In genomic region chr14:71050227-71050823, GRCh38 we compare ENCODE assay signal across 13 cellular contexts.
DNase-seq lines count a peak whose midpoint lies in the region; ATAC-seq and TF ChIP-seq lines count a peak whose summit lies in the region.
"Had no signal": no experiment of that assay in that cellular context is flagged by ENCODE, and none has a peak within 500 bp of the region (broad histone marks: within the 10 kb centered on the region; RNA-seq: fewer than 3 reads in every experiment).

No MANE protein-coding gene starts in this region.

- ATAC-seq in HG03521 (IDR thresholded peaks at IDR 0.05; ENCODE audit: unreplicated experiment), result no peak
- ATAC-seq: stimulated activated naive CD8-positive, alpha-beta T cell treated with anti-CD3 and anti-CD28 coated beads, Interleukin-15, amount 100 ng/mL, for 72 hours had no signal

- H3K9me3 Mint-ChIP-seq in osteocyte (ENCODE audit: unreplicated experiment), result no peaks in the 10 kb centered on the region
- H3K9me3 Mint-ChIP-seq: stimulated activated naive CD8-positive, alpha-beta T cell treated with anti-CD3 and anti-CD28 coated beads, Interleukin-15, amount 100 ng/mL, for 72 hours had no signal

- H3K27ac Mint-ChIP-seq in osteocyte (ENCODE audit: unreplicated experiment), result no peak overlapping the region
- H3K27ac Mint-ChIP-seq: stimulated activated naive CD8-positive, alpha-beta T cell treated with anti-CD3 and anti-CD28 coated beads, Interleukin-15, amount 100 ng/mL, for 72 hours had no signal

- DNase-seq in DMS 273 (lab: John Stamatoyannopoulos, UW; ENCODE audit: unreplicated experiment), result peak; percentile 30
- no peak for DNase-seq in DMS 273 treated with DMSO at 0.1 percent for 48 hours (lab: John Stamatoyannopoulos, UW)
- peak; percentile 9 for DNase-seq in M059J (ENCODE audit: low read depth)
- DNase-seq in choroid plexus epithelial cell (ENCODE audit: low read depth), result peak; percentile 44
- DNase-seq in osteocyte (ENCODE audit: extremely low spot score, unreplicated experiment), result no peak
- DNase-seq in retina, result no peak
- DNase-seq in NCI-H187 treated with DMSO at 0.1 percent for 48 hours (lab: John Stamatoyannopoulos, UW), result no peak
- DNase-seq: 8988T; NCI-H1436; nucleus accumbens; stimulated activated naive CD8-positive, alpha-beta T cell treated with anti-CD3 and anti-CD28 coated beads, Interleukin-15, amount 100 ng/mL, for 72 hours had no signal

- H3K4me1 Mint-ChIP-seq in osteocyte (ENCODE audit: unreplicated experiment), result no peaks in the 10 kb centered on the region
- H3K4me1 Mint-ChIP-seq: stimulated activated naive CD8-positive, alpha-beta T cell treated with anti-CD3 and anti-CD28 coated beads, Interleukin-15, amount 100 ng/mL, for 72 hours had no signal

- H3K27me3 Mint-ChIP-seq in osteocyte (ENCODE audit: unreplicated experiment), result no peaks in the 10 kb centered on the region
- H3K27me3 Mint-ChIP-seq: stimulated activated naive CD8-positive, alpha-beta T cell treated with anti-CD3 and anti-CD28 coated beads, Interleukin-15, amount 100 ng/mL, for 72 hours had no signal

- TF ChIP-seq CTCF in choroid plexus epithelial cell (conservative IDR thresholded peaks at IDR 0.05; ENCODE audit: low read depth, low read length) (peak; percentile 55), osteocyte (IDR thresholded peaks at IDR 0.05) (peak; percentile 51)

- no peak overlapping the region for H3K4me3 Mint-ChIP-seq in osteocyte (ENCODE audit: unreplicated experiment)
- H3K4me3 Mint-ChIP-seq: stimulated activated naive CD8-positive, alpha-beta T cell treated with anti-CD3 and anti-CD28 coated beads, Interleukin-15, amount 100 ng/mL, for 72 hours had no signal

- H3K36me3 Mint-ChIP-seq in osteocyte (ENCODE audit: unreplicated experiment), result peaks cover 40% of the 10 kb centered on the region

- H3K4me3 ChIP-seq in choroid plexus epithelial cell (ENCODE audit: low read depth, low read length), result no peak overlapping the region
- H3K4me3 ChIP-seq: HAP-1 had no signal

Comparison
In these comparisons a context has a peak if more than half of its experiments do, and no peak if none do; other contexts are left out.
1. DNase-seq: peak in DMS 273 (single experiment), M059J (single experiment) and choroid plexus epithelial cell (single experiment); none in DMS 273 treated with DMSO at 0.1 percent for 48 hours (single experiment), osteocyte (single experiment), retina (single experiment) and NCI-H187 treated with DMSO at 0.1 percent for 48 hours (single experiment).